In genomic region chr1:220046052-220046930, GRCh38 we compare ENCODE assay signal across 7 cellular contexts.
DNase-seq lines count a peak whose midpoint lies in the region; ATAC-seq and TF ChIP-seq lines count a peak whose summit lies in the region.

EPRS1 (minus strand) TSS chr1:220046505; CDS start chr1:220046388, 117 bp downstream.

- H3K4me3 ChIP-seq in retinal pigment epithelial cell (ENCODE audit: low read length): peak within 1 kb of the TSS; percentile 99

- DNase-seq in NCI-H1930 (lab: John Stamatoyannopoulos, UW) (peak; percentile 96), T-helper 9 cell (peak; percentile 85), astrocyte of the hippocampus (ENCODE audit: low read depth, low spot score) (peak; percentile 98), hippocampal formation (lab: John Stamatoyannopoulos, UW) (peak; percentile 90 to 96), retinal pigment epithelial cell (ENCODE audit: low read depth) (peak; percentile 97)

- peak; percentile 67 for TF ChIP-seq CTCF in retinal pigment epithelial cell (conservative IDR thresholded peaks at IDR 0.05; ENCODE audit: low read depth, low read length)

- peak; percentile 94 for ATAC-seq in GM18499 (IDR thresholded peaks at IDR 0.05; ENCODE audit: insufficient read depth, unreplicated experiment)
- ATAC-seq in HG02970 (IDR thresholded peaks at IDR 0.05; ENCODE audit: low FRiP score, unreplicated experiment): peak; percentile 99

Comparison
In these comparisons a context has a peak if more than half of its experiments do, and no peak if none do; other contexts are left out.
1. Peak in every context shown above with its lines: DNase-seq, ATAC-seq and H3K4me3 ChIP-seq.